8 cellular contexts compared by ENCODE assay signal in genomic region chr10:61750943-61751471, GRCh38.
A peak's percentile ranks its signal among the peaks of the same experiment; 100 is the strongest.
DNase-seq lines count a peak whose midpoint lies in the region; ATAC-seq, FAIRE-seq and TF ChIP-seq lines count a peak whose summit lies in the region.

No MANE protein-coding gene starts in this region.

- no peak overlapping the region for H3K27ac ChIP-seq in astrocyte (ENCODE audit: low read depth, low read length)

- no peak overlapping the region for H3K27ac Mint-ChIP-seq in T-helper 17 cell
- H3K27ac Mint-ChIP-seq in astrocyte (ENCODE audit: unreplicated experiment) = peak overlapping the region; percentile 92
- peak overlapping the region in 2 of 6 donors; percentile 35 to 63 for H3K27ac Mint-ChIP-seq in immature natural killer cell

- ATAC-seq in GM21619 (IDR thresholded peaks at IDR 0.05; ENCODE audit: unreplicated experiment) (peak; percentile 75), T-helper 17 cell (peak; percentile 97)

- no peaks in the 10 kb centered on the region for H3K9me3 Mint-ChIP-seq in astrocyte (ENCODE audit: unreplicated experiment)
- H3K9me3 Mint-ChIP-seq in immature natural killer cell = no peaks in the 10 kb centered on the region

- H4K20me1 ChIP-seq in astrocyte (ENCODE audit: insufficient read depth, low read length) = no peaks in the 10 kb centered on the region

- H3K27me3 ChIP-seq in astrocyte (ENCODE audit: insufficient read depth, low read length) = no peaks in the 10 kb centered on the region

- peak overlapping the region; percentile 17; the same call in 1 of the 2 replicates for H3K4me3 ChIP-seq in Jurkat, Clone E6-1 (ENCODE audit: low read length)
- no peak overlapping the region for H3K4me3 ChIP-seq in astrocyte (ENCODE audit: insufficient read depth, low read depth, low read length)

- H3K9me3 ChIP-seq in T-helper 17 cell (ENCODE audit: control insufficient read depth, low read length, poor library complexity, severe bottlenecking) (no peaks in the 10 kb centered on the region), astrocyte (ENCODE audit: insufficient read depth, low read depth, low read length) (no peaks in the 10 kb centered on the region)

- peak overlapping the region; percentile 2 for H3K4me2 ChIP-seq in astrocyte (ENCODE audit: low read length)

- H3K4me1 ChIP-seq in astrocyte (ENCODE audit: insufficient read depth, low read length) = peaks cover 26% of the 10 kb centered on the region

- H3K36me3 Mint-ChIP-seq in T-helper 17 cell (ENCODE audit: low read depth) (no peaks in the 10 kb centered on the region), astrocyte (ENCODE audit: low read depth, unreplicated experiment) (no peaks in the 10 kb centered on the region), immature natural killer cell (no peaks in the 10 kb centered on the region)

- CTCF ChIA-PET in GM10248 (lab: Yijun Ruan, JAX) = interaction anchor here (0.6 to 4.7 kb wide), 33 partner anchors 9 to 936 kb away, joined by 3 to 33 read pairs (median 4); no protein-coding TSS in a partner anchor

- H2AFZ ChIP-seq in astrocyte (ENCODE audit: low read depth, low read length) = no peak overlapping the region

- DNase-seq in GM10248 (ENCODE audit: extremely low spot score) (peak; percentile 53), T-helper 17 cell (peak; percentile 34 to 43 (median 35)), astrocyte (ENCODE audit: low read depth) (peak; percentile 49), immature natural killer cell (peak; percentile 42 to 50 (median 46)), SHP77 (lab: John Stamatoyannopoulos, UW) (no peak)
- peak; percentile 95 for DNase-seq in Jurkat, Clone E6-1 (ENCODE audit: low read depth, low spot score)
- DNase-seq in stimulated activated CD4-positive, alpha-beta T cell treated with anti-CD3 and anti-CD28 coated beads, Interleukin-2, amount 100 ng/mL, for 4 hours (ENCODE audit: low read depth) = peak; percentile 44

- H3K4me3 Mint-ChIP-seq in T-helper 17 cell (no peak overlapping the region), astrocyte (ENCODE audit: unreplicated experiment) (no peak overlapping the region), immature natural killer cell (peak overlapping the region in 3 of 5 donors; percentile 27 to 52 (median 36))

- H3K9ac ChIP-seq in astrocyte (ENCODE audit: low read length) = no peak overlapping the region

- no peaks in the 10 kb centered on the region for H3K27me3 Mint-ChIP-seq in T-helper 17 cell
- no peaks in the 10 kb centered on the region for H3K27me3 Mint-ChIP-seq in astrocyte (ENCODE audit: low read depth, unreplicated experiment)
- peaks cover 0 to 2% (median 0%) of the 10 kb centered on the region in 3 donors for H3K27me3 Mint-ChIP-seq in immature natural killer cell (ENCODE audit: low read depth in 3 of 3)

- TF ChIP-seq CTCF in GM10248 (IDR thresholded peaks at IDR 0.05; ENCODE audit: control extremely low read depth, extremely low read depth, low read depth, missing control alignments) (peak; percentile 69), astrocyte (IDR thresholded peaks at IDR 0.05; ENCODE audit: insufficient read depth, low read depth, low read length) (peak; percentile 63)

- H3K79me2 ChIP-seq in astrocyte (ENCODE audit: insufficient read depth, low read length) = no peaks in the 10 kb centered on the region

- no peaks in the 10 kb centered on the region for H3K36me3 ChIP-seq in astrocyte (ENCODE audit: insufficient read depth, low read length)

- FAIRE-seq in astrocyte (lab: Jason Lieb, UNC) = peak; percentile 47

- H3K4me1 Mint-ChIP-seq in T-helper 17 cell = peaks cover 12% of the 10 kb centered on the region
- H3K4me1 Mint-ChIP-seq in astrocyte (ENCODE audit: low read depth, unreplicated experiment) = peaks cover 30% of the 10 kb centered on the region
- H3K4me1 Mint-ChIP-seq in immature natural killer cell = peaks cover 26 to 32% of the 10 kb centered on the region in 2 donors

- POLR2A ChIA-PET in GM10248 (lab: Yijun Ruan, JAX) = no interaction called here

Comparison
In these comparisons a context has a peak if more than half of its experiments do, and no peak if none do; other contexts are left out.
1. DNase-seq: peak in GM10248 (single experiment), Jurkat, Clone E6-1 (single experiment), T-helper 17 cell (3 of 3), astrocyte (single experiment), immature natural killer cell (3 of 3) and stimulated activated CD4-positive, alpha-beta T cell treated with anti-CD3 and anti-CD28 coated beads, Interleukin-2, amount 100 ng/mL, for 4 hours (single experiment); none in SHP77 (0 of 2).
2. H3K4me3 Mint-ChIP-seq: peak in immature natural killer cell (3 of 5); none in T-helper 17 cell (single experiment) and astrocyte (single experiment).